1 cellular context compared by ENCODE assay signal in genomic region chr3:60809857-60810256, GRCh38.
TF ChIP-seq lines count a peak whose summit lies in the region.

No MANE protein-coding gene starts in this region.

TF ChIP-seq in HepG2, 621 proteins besides CTCF, POLR2A, EP300 and RAD21 (continued from another document):
- no peak for TF ChIP-seq GLMP (CRISPR knock-in tag; IDR thresholded peaks at IDR 0.05; ENCODE audit: borderline replicate concordance)
